In genomic region chr11:132222345-132222744, GRCh38 we compare ENCODE assay signal across 7 cellular contexts.
"Had no signal": no experiment of that assay in that cellular context is flagged by ENCODE, and none has a peak within 500 bp of the region (broad histone marks: within the 10 kb centered on the region; RNA-seq: fewer than 3 reads in every experiment).

No MANE protein-coding gene starts in this region.

- H3K4me3 Mint-ChIP-seq: GM23338, H9 had no signal

- H3K27ac Mint-ChIP-seq: GM23338, H9 had no signal

- DNase-seq: GM23248, GOT3, H7, H9, HCEC 1CT had no signal

- H3K4me1 Mint-ChIP-seq: GM23338, H9 had no signal

- ATAC-seq: GM23338, HCT116 had no signal
